Comparison of ENCODE assay signal across 31 cellular contexts in the genomic region with DNA sequence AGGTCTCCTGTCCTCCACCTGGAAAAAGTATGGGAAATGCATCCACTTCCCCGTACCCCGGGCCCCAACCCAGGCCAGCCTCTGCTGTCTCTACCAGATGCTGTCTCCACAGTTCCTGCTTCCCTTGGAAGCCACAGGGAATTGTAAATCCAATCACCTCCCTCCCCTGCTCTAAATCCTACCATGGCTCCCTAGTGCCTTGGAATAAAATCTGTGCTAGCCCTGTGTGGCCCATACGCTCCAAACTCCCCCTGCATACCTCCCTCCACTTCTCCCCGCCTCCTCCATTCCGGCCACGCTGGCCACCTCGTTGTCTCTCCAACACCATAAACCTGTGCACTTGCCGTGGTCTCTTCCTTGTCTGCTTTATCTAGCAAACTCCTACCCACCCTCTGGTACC. TPM values are rescaled to one million over a fixed set of nuclear protein-coding genes. Genes with fewer than 3 reads are reported as not detected.
"Had no signal": no experiment of that assay in that cellular context is flagged by ENCODE, and none has a peak within 500 bp of the region (broad histone marks: within the 10 kb centered on the region; RNA-seq: fewer than 3 reads in every experiment).

No MANE protein-coding gene starts in this region.

- ATAC-seq: activated CD4-positive, alpha-beta T cell treated with anti-CD3 and anti-CD28 coated beads for 36 hours; activated naive CD4-positive, alpha-beta T cell treated with anti-CD3 and anti-CD28 coated beads, Interleukin-2, amount 50 U/mL, for 72 hours; activated T-cell treated with anti-CD3 and anti-CD28 coated beads, Interleukin-2, amount 50 U/mL, for 72 hours; effector memory CD8-positive, alpha-beta T cell; foreskin keratinocyte; gastrocnemius medialis; heart left ventricle had no signal

- H3K9me3 ChIP-seq: gastrocnemius medialis had no signal

- H3K27ac ChIP-seq: brain microvascular endothelial cell, esophagus muscularis mucosa, foreskin keratinocyte, gastrocnemius medialis, heart left ventricle had no signal

- H3K36me3 ChIP-seq: brain microvascular endothelial cell, esophagus muscularis mucosa, gastrocnemius medialis, heart left ventricle had no signal

- H3K27me3 ChIP-seq: brain microvascular endothelial cell, foreskin keratinocyte, heart left ventricle had no signal

- H3K4me3 ChIP-seq: esophagus muscularis mucosa, gastrocnemius medialis, heart left ventricle had no signal

- H3K4me1 ChIP-seq: foreskin keratinocyte, gastrocnemius medialis had no signal

- FAIRE-seq: astrocyte, bronchial epithelial cell, colon had no signal

- DNase-seq: activated CD4-positive, alpha-beta memory T cell treated with anti-CD3 and anti-CD28 coated beads for 36 hours; activated CD4-positive, alpha-beta T cell treated with anti-CD3 and anti-CD28 coated beads for 36 hours; activated CD4-positive, alpha-beta T cell treated with anti-CD3 and anti-CD28 coated beads, Interleukin-2, amount 10 ng/mL, durations not matched to agents 24 days and 14 days; activated CD4-positive, CD25-positive, alpha-beta regulatory T cell; activated CD4-positive, CD25-positive, alpha-beta regulatory T cell treated with anti-CD3 and anti-CD28 coated beads, Interleukin-2, amount 50 U/mL, for 72 hours; activated CD8-positive, alpha-beta memory T cell treated with anti-CD3 and anti-CD28 coated beads, Interleukin-2, amount 50 U/mL, for 48 hours; activated gamma-delta T cell; activated naive CD4-positive, alpha-beta T cell; activated naive CD4-positive, alpha-beta T cell treated with anti-CD3 and anti-CD28 coated beads, Interleukin-2, amount 10 ng/mL, durations not matched to agents 7 days and 5 days; activated naive CD8-positive, alpha-beta T cell treated with anti-CD3 and anti-CD28 coated beads, Interleukin-2, amount 10 ng/mL, durations not matched to agents 7 days and 5 days; activated T-cell treated with anti-CD3 and anti-CD28 coated beads for 4 hours; activated T-cell treated with anti-CD3 and anti-CD28 coated beads, Interleukin-2, amount 50 U/mL, for 24 hours; activated T-cell treated with anti-CD3 and anti-CD28 coated beads, Interleukin-2, amount 50 U/mL, for 72 hours; amniotic stem cell; anterior cingulate cortex; brain microvascular endothelial cell; cortex of kidney; dermis blood vessel endothelial cell; effector CD4-positive, alpha-beta T cell; effector memory CD8-positive, alpha-beta T cell; erythroblast; foreskin keratinocyte; gastrocnemius medialis; glutamatergic neuron; heart left ventricle; T-helper 2 cell had no signal

RNA-seq across cellular contexts. Expression of a gene that starts 31.2 kb away (rescaled TPM):
- total RNA-seq: gastrocnemius medialis had no signal
